8 cellular contexts compared by ENCODE assay signal in the genomic region with DNA sequence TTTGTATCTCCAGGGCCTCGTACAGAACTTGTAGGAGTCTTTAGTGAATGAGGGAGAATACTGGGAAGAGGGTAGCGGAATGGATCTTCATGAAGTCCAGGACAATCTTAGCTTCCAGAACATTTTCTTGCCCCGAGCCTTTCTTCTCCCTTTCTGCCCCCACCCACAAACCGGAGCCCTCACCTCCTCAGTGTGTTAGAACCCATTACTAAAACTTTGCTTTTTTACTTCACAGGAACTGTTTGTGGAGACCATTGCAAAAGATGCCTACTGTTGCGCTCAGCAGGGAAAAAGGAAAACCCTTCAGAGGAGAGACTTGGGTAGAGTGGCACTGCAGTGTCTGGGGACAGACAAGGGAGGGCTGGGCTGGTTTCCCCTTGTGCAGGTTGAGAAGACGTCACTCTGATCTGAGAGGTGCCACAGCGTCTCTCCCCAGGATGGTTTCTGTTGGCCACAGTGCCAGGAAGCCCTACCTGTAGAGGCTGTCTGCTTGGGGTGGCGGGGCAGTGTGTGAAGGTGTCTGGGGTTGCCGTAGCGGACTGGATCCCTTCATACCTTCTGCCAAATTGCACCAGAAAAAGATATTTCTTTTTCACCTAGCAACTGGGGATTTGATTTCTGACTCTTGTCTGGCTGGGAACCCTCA. TPM values are rescaled to one million over a fixed set of nuclear protein-coding genes. Genes with fewer than 3 reads are reported as not detected.
A peak's percentile ranks its signal among the peaks of the same experiment; 100 is the strongest.
DNase-seq lines count a peak whose midpoint lies in the region; ATAC-seq and TF ChIP-seq lines count a peak whose summit lies in the region.

No MANE protein-coding gene starts in this region.

- DNase-seq in SJCRH30, result no peak
- DNase-seq in endothelial cell (ENCODE audit: low spot score), result no peak
- no peak for DNase-seq in trophoblast cell
- DNase-seq in iPS-NIHi7 (ENCODE audit: extremely low spot score), result no peak

- TF ChIP-seq CTCF in endothelial cell (IDR thresholded peaks at IDR 0.05; ENCODE audit: unreplicated experiment), result no peak

- H3K27ac ChIP-seq in SJCRH30, result peak overlapping the region; percentile 88; the same call in 1 of the 2 replicates
- H3K27ac ChIP-seq in trophoblast cell (ENCODE audit: low read depth, low read length), result no peak overlapping the region

- H3K23ac ChIP-seq in trophoblast cell (ENCODE audit: low read length), result no peak overlapping the region

- H3K36me3 Mint-ChIP-seq in endothelial cell (ENCODE audit: low read depth, unreplicated experiment), result no peaks in the 10 kb centered on the region

- H3K9me3 Mint-ChIP-seq in endothelial cell (ENCODE audit: unreplicated experiment), result no peaks in the 10 kb centered on the region

- no peak overlapping the region for H3K4ac ChIP-seq in trophoblast cell (ENCODE audit: low read depth, low read length)

- H3K79me1 ChIP-seq in trophoblast cell (ENCODE audit: low read length), result peaks cover 7% of the 10 kb centered on the region

- H3K27me3 Mint-ChIP-seq in endothelial cell (ENCODE audit: unreplicated experiment), result peaks cover 1% of the 10 kb centered on the region

- no peaks in the 10 kb centered on the region for H3K4me1 Mint-ChIP-seq in endothelial cell (ENCODE audit: unreplicated experiment)

- no peak for ATAC-seq in GM21786 (IDR thresholded peaks at IDR 0.05; ENCODE audit: unreplicated experiment)
- ATAC-seq in GM21367 (IDR thresholded peaks at IDR 0.05; ENCODE audit: unreplicated experiment), result no peak
- ATAC-seq in HG02678 (IDR thresholded peaks at IDR 0.05; ENCODE audit: unreplicated experiment), result no peak

- no peak overlapping the region for H2AK5ac ChIP-seq in trophoblast cell (ENCODE audit: low read length)

- no peak overlapping the region for H2BK5ac ChIP-seq in trophoblast cell (ENCODE audit: low read depth, low read length, poor library complexity)

- no peak overlapping the region for H2BK12ac ChIP-seq in trophoblast cell (ENCODE audit: low read length)

- H3K4me2 ChIP-seq in trophoblast cell (ENCODE audit: low read length), result peak overlapping the region; percentile 89

- no peaks in the 10 kb centered on the region for H3K4me1 ChIP-seq in SJCRH30
- peaks cover 4 to 6% of the 10 kb centered on the region in 2 experiments for H3K4me1 ChIP-seq in trophoblast cell (ENCODE audit: control insufficient read depth in 1 of 2, insufficient read depth in 2 of 2, low read length in 2 of 2)

- no peak overlapping the region for H2AFZ ChIP-seq in trophoblast cell (ENCODE audit: insufficient read depth, low read length, poor library complexity)

- H3K36me3 ChIP-seq in SJCRH30, result peaks cover 11% of the 10 kb centered on the region
- H3K36me3 ChIP-seq in trophoblast cell (ENCODE audit: control insufficient read depth in 1 of 2, insufficient read depth in 2 of 2, low read length in 2 of 2), result peaks cover 0 to 1% of the 10 kb centered on the region in 2 experiments

- H3K14ac ChIP-seq in trophoblast cell (ENCODE audit: low read length), result no peak overlapping the region

- H3K27ac Mint-ChIP-seq in endothelial cell (ENCODE audit: unreplicated experiment), result no peak overlapping the region

- peaks cover 3% of the 10 kb centered on the region for H3K79me2 ChIP-seq in trophoblast cell (ENCODE audit: control insufficient read depth, insufficient read depth, low read length, poor library complexity)

- no CpG with 5 or more reads among the region's 10 CpGs for WGBS in trophoblast cell (ENCODE audit: extremely low coverage, insufficient coverage, insufficient read length)

- H3K4me3 Mint-ChIP-seq in endothelial cell (ENCODE audit: unreplicated experiment), result peak overlapping the region; percentile 59

- no peak overlapping the region for H4K91ac ChIP-seq in trophoblast cell (ENCODE audit: low read depth, low read length)

- H3K9me3 ChIP-seq in SJCRH30 (replicated peaks), result no peaks in the 10 kb centered on the region; the same call in 1 of the 2 replicates
- H3K9me3 ChIP-seq in trophoblast cell (ENCODE audit: insufficient read depth, low read depth, low read length), result peaks cover 4% of the 10 kb centered on the region

- H3K4me3 ChIP-seq in GM08714 (ENCODE audit: low read length), result peak overlapping the region; percentile 59; the same call in 1 of the 2 replicates
- peak overlapping the region; percentile 80 for H3K4me3 ChIP-seq in SJCRH30
- H3K4me3 ChIP-seq in trophoblast cell (ENCODE audit: low read depth, low read length), result no peak overlapping the region

- H3K9ac ChIP-seq in trophoblast cell (ENCODE audit: low read length), result no peak overlapping the region

- H3K27me3 ChIP-seq in SJCRH30 (no peaks in the 10 kb centered on the region), trophoblast cell (ENCODE audit: insufficient read depth, low read length) (no peaks in the 10 kb centered on the region)

- H3K18ac ChIP-seq in trophoblast cell (ENCODE audit: low read length), result no peak overlapping the region

- no peak overlapping the region for H2BK120ac ChIP-seq in trophoblast cell (ENCODE audit: insufficient read depth, low read length, poor library complexity)

- H4K8ac ChIP-seq in trophoblast cell (ENCODE audit: low read depth, low read length), result no peak overlapping the region

- no peak overlapping the region for H4K12ac ChIP-seq in trophoblast cell (ENCODE audit: low read depth, low read length)

RNA-seq across cellular contexts. Expression of a gene that starts 0.8 kb away (rescaled TPM):
- 67.0 and 74.5 TPM in 2 replicates for total RNA-seq in SJCRH30 (2014; rRNA removed; shearing (Covaris generic))
- 23.2 TPM for total RNA-seq in endothelial cell (ENCODE audit: unreplicated experiment)
- polyA plus RNA-seq in trophoblast cell (2013), result 13.3 and 14.5 TPM in 2 replicates
